ENCODE assay signal across 8 cellular contexts in genomic region chr15:74374648-74375302, GRCh38. TPM values are rescaled to one million over a fixed set of nuclear protein-coding genes. Genes with fewer than 3 reads are reported as not detected.
DNase-seq lines count a peak whose midpoint lies in the region; ATAC-seq and TF ChIP-seq lines count a peak whose summit lies in the region.

No MANE protein-coding gene starts in this region.

- H3K27ac Mint-ChIP-seq in endodermal cell: no peak overlapping the region

- peaks cover 15% of the 10 kb centered on the region for H3K4me1 Mint-ChIP-seq in endodermal cell

- no peak overlapping the region for H3K9ac ChIP-seq in KMS-11
- no peak overlapping the region for H3K9ac ChIP-seq in endodermal cell (ENCODE audit: extremely low read depth, low read length, poor library complexity, severe bottlenecking)

- H3K27me3 ChIP-seq in KMS-11 (ENCODE audit: insufficient read depth, low read depth): peaks cover 12% of the 10 kb centered on the region; the same call in 1 of the 2 replicates
- H3K27me3 ChIP-seq in endodermal cell (ENCODE audit: control insufficient read depth, insufficient read depth, low read length, poor library complexity, severe bottlenecking): no peaks in the 10 kb centered on the region

- H4K20me1 ChIP-seq in KMS-11 (ENCODE audit: insufficient read depth): no peaks in the 10 kb centered on the region

- peaks cover 2% of the 10 kb centered on the region for H3K27me3 Mint-ChIP-seq in endodermal cell (ENCODE audit: insufficient read depth)

- H3K4me3 Mint-ChIP-seq in endodermal cell: peak overlapping the region; percentile 63

- no peak overlapping the region for H3K4me3 ChIP-seq in KMS-11 (IDR thresholded peaks at IDR 0.05; ENCODE audit: insufficient read depth, low read depth, low read length)
- peak overlapping the region; percentile 87 for H3K4me3 ChIP-seq in endodermal cell (ENCODE audit: low read length)
- H3K4me3 ChIP-seq in retinal pigment epithelial cell (ENCODE audit: low read length): peak overlapping the region; percentile 55

- TF ChIP-seq CTCF in KMS-11 (conservative IDR thresholded peaks at IDR 0.05; ENCODE audit: low read depth, low read length): no peak
- TF ChIP-seq CTCF in endodermal cell (conservative IDR thresholded peaks at IDR 0.05): no peak
- peak; percentile 4 for TF ChIP-seq CTCF in retinal pigment epithelial cell (conservative IDR thresholded peaks at IDR 0.05; ENCODE audit: low read depth, low read length)

- peak; percentile 86 for DNase-seq in NCI-H1417 treated with DMSO at 0.1 percent for 48 hours (lab: John Stamatoyannopoulos, UW)
- DNase-seq in NCI-H1417 (lab: John Stamatoyannopoulos, UW): no peak
- DNase-seq in endodermal cell: no peak
- no peak for DNase-seq in retinal pigment epithelial cell (ENCODE audit: low read depth)
- no peak for DNase-seq in 8988T
- no peak for DNase-seq in NCI-H1092 treated with DMSO at 0.1 percent for 48 hours (lab: John Stamatoyannopoulos, UW)

- no peaks in the 10 kb centered on the region for H3K36me3 ChIP-seq in KMS-11 (ENCODE audit: insufficient read depth)
- no peaks in the 10 kb centered on the region for H3K36me3 ChIP-seq in endodermal cell (ENCODE audit: control insufficient read depth, insufficient read depth, low read length)

- no peaks in the 10 kb centered on the region for H3K9me3 Mint-ChIP-seq in endodermal cell

- H3K4me2 ChIP-seq in KMS-11: peak overlapping the region; percentile 80

- H2AFZ ChIP-seq in KMS-11 (ENCODE audit: low read depth): peak overlapping the region; percentile 93

- H3K4me1 ChIP-seq in KMS-11 (ENCODE audit: low read depth, poor library complexity, severe bottlenecking) (peaks cover 14% of the 10 kb centered on the region), endodermal cell (ENCODE audit: control insufficient read depth, insufficient read depth, low read length) (no peaks in the 10 kb centered on the region)

- H3K79me2 ChIP-seq in KMS-11 (ENCODE audit: insufficient read depth, low read depth): no peaks in the 10 kb centered on the region

- H3K36me3 Mint-ChIP-seq in endodermal cell (ENCODE audit: low read depth): no peaks in the 10 kb centered on the region

- H3K27ac ChIP-seq in KMS-11: no peak overlapping the region
- H3K27ac ChIP-seq in endodermal cell (ENCODE audit: low read depth, low read length): no peak overlapping the region

- WGBS in endodermal cell (ENCODE audit: insufficient coverage in 1 of 2, insufficient read length in 1 of 2), 2 experiments: 28 to 32% methylated on average over 6 to 11 of the region's 11 CpGs

- no peaks in the 10 kb centered on the region for H3K9me3 ChIP-seq in endodermal cell (ENCODE audit: control insufficient read depth, low read length)

- no peak for ATAC-seq in GM18520 (IDR thresholded peaks at IDR 0.05; ENCODE audit: unreplicated experiment)

RNA-seq across cellular contexts. Expression of gene CYP11A1, which starts 7.3 kb away (rescaled TPM):
- 1 to 10 TPM; 4.8 to 5.3 TPM for total RNA-seq in endodermal cell
- 1.1 TPM for polyA plus RNA-seq in endodermal cell (2013, experiment 1 of 2)
- polyA plus RNA-seq in endodermal cell (2013, experiment 2 of 2): 1.0 TPM

RNA-seq across cellular contexts. Expression of gene SEMA7A, which starts 59.0 kb away (rescaled TPM):
- total RNA-seq in endodermal cell: 1 to 10 TPM; 8.1 to 8.2 TPM
- polyA plus RNA-seq in endodermal cell (2013, experiment 1 of 2): 21.8 TPM
- 21.5 TPM for polyA plus RNA-seq in endodermal cell (2013, experiment 2 of 2)
